7 cellular contexts compared by ENCODE assay signal in genomic region chr19:2086695-2087620, GRCh38. TPM values are rescaled to one million over a fixed set of nuclear protein-coding genes. Genes with fewer than 3 reads are reported as not detected.
DNase-seq lines count a peak whose midpoint lies in the region; FAIRE-seq and TF ChIP-seq lines count a peak whose summit lies in the region.
"Not testable (repeated sequence)": the region's sequence is repeated elsewhere in the genome, so short reads cannot be mapped to it uniquely, and the experiment has no call there.

No MANE protein-coding gene starts in this region.

- H3K27me3 Mint-ChIP-seq in chondrocyte (ENCODE audit: low read depth) = not testable (repeated sequence)

- TF ChIP-seq CTCF in Peyer's patch (IDR thresholded peaks at IDR 0.05); chondrocyte (IDR thresholded peaks at IDR 0.05); kidney epithelial cell (IDR thresholded peaks at IDR 0.05; ENCODE audit: insufficient read depth, low read length, poor library complexity, severe bottlenecking): not testable (repeated sequence)

- H3K4me1 Mint-ChIP-seq in chondrocyte (ENCODE audit: low read depth) = peaks cover 44% of the 10 kb centered on the region

- H3K27me3 ChIP-seq in Peyer's patch; kidney epithelial cell (ENCODE audit: control insufficient read depth, insufficient read depth, low read length): not testable (repeated sequence)

- H3K4me3 ChIP-seq in Peyer's patch; kidney epithelial cell (ENCODE audit: low read depth, low read length): not testable (repeated sequence)

- DNase-seq in GM18507 (ENCODE audit: extremely low spot score, insufficient read length, low read depth); chondrocyte (ENCODE audit: low spot score): not testable (repeated sequence)
- DNase-seq in HTR-8/SVneo (ENCODE audit: insufficient read length, low spot score) = peak; percentile 27
- DNase-seq in Peyer's patch = peak in 2 of 3 donors; percentile 75 to 79
- peak; percentile 71 for DNase-seq in activated CD8-positive, alpha-beta memory T cell treated with anti-CD3 and anti-CD28 coated beads for 24 hours
- peak; percentile 42 for DNase-seq in kidney epithelial cell (ENCODE audit: low read depth)
- peak; percentile 82 for DNase-seq in renal cortical epithelial cell (ENCODE audit: low read depth)

- H3K4me1 ChIP-seq in Peyer's patch = peaks cover 0 to 66% (median 52%) of the 10 kb centered on the region in 4 donors

- peak overlapping the region; percentile 38 for H3K27ac Mint-ChIP-seq in chondrocyte (ENCODE audit: unreplicated experiment)

- H3K9me3 ChIP-seq in Peyer's patch = not testable (repeated sequence)

- TF ChIP-seq POLR2A in Peyer's patch (IDR thresholded peaks at IDR 0.05) = not testable (repeated sequence)

- H3K9me3 Mint-ChIP-seq in chondrocyte (ENCODE audit: low read depth) = not testable (repeated sequence)

- peak overlapping the region; percentile 44 to 99 (median 72) for H3K27ac ChIP-seq in Peyer's patch

- peaks cover 0 to 19% (median 0%) of the 10 kb centered on the region in 3 donors for H3K36me3 ChIP-seq in Peyer's patch
- not testable (repeated sequence) for H3K36me3 ChIP-seq in kidney epithelial cell (ENCODE audit: control insufficient read depth, insufficient read depth, low read length)

- peak; percentile 88 for FAIRE-seq in GM18507 (lab: Jason Lieb, UNC)
- FAIRE-seq in HTR-8/SVneo (lab: Jason Lieb, UNC) = not testable (repeated sequence)

- H3K36me3 Mint-ChIP-seq in chondrocyte (ENCODE audit: low read depth) = not testable (repeated sequence)

- H3K4me3 Mint-ChIP-seq in chondrocyte (ENCODE audit: unreplicated experiment) = not testable (repeated sequence)

RNA-seq across cellular contexts. Expression of gene MOB3A, which starts 9.2 kb away (rescaled TPM):
- total RNA-seq in Peyer's patch (10 to 100 TPM; 32.6 to 55.3 (median 35.1) TPM), chondrocyte (34.6 to 48.0 TPM (median 45.5 TPM) in 3 replicates), kidney epithelial cell (40.3 and 62.0 TPM in 2 replicates), renal cortical epithelial cell (16.0 and 46.7 TPM in 2 replicates)

RNA-seq across cellular contexts. Expression of gene IZUMO4, which starts 9.8 kb away (rescaled TPM):
- total RNA-seq in Peyer's patch = 1 to 10 TPM; 1.3 to 9.9 (median 3.8) TPM
- 2.4 to 3.9 TPM (median 3.2 TPM) in 3 replicates for total RNA-seq in chondrocyte
- total RNA-seq in kidney epithelial cell = 1.6 and 3.8 TPM in 2 replicates
- 0.89 and 3.5 TPM in 2 replicates for total RNA-seq in renal cortical epithelial cell

RNA-seq across cellular contexts. Expression of gene MKNK2, which starts 35.9 kb away (rescaled TPM):
- total RNA-seq in Peyer's patch (100 to 1,000 TPM; 119 to 253 (median 192) TPM), chondrocyte (32.8 to 127 TPM (median 125 TPM) in 3 replicates), kidney epithelial cell (253 and 315 TPM in 2 replicates), renal cortical epithelial cell (78.8 and 193 TPM in 2 replicates)
